In genomic region chr6:149153100-149153499, GRCh38 we compare ENCODE assay signal across 14 cellular contexts.
DNase-seq lines count a peak whose midpoint lies in the region; ATAC-seq and TF ChIP-seq lines count a peak whose summit lies in the region.
"Had no signal": no experiment of that assay in that cellular context is flagged by ENCODE, and none has a peak within 500 bp of the region (broad histone marks: within the 10 kb centered on the region; RNA-seq: fewer than 3 reads in every experiment).

No MANE protein-coding gene starts in this region.

- H3K27ac Mint-ChIP-seq in activated T-cell treated with anti-CD3 and anti-CD28 coated beads, Interleukin-2, amount 50 U/mL, for 72 hours: peak overlapping the region; percentile 95
- H3K27ac Mint-ChIP-seq in activated naive CD8-positive, alpha-beta T cell treated with anti-CD3 and anti-CD28 coated beads, Interleukin-2, amount 10 ng/mL, durations not matched to agents 7 days and 5 days: peak overlapping the region; percentile 89
- no peak overlapping the region for H3K27ac Mint-ChIP-seq in mesothelial cell of epicardium

- intact Hi-C loops in sciatic nerve (cut with DNase I): no loop called here

- TF ChIP-seq CTCF in NB4 (IDR thresholded peaks at IDR 0.05; ENCODE audit: low read depth, low read length): no peak
- no peak for TF ChIP-seq CTCF in mesothelial cell of epicardium (IDR thresholded peaks at IDR 0.05; ENCODE audit: unreplicated experiment)

- no peak overlapping the region for H3K4me3 ChIP-seq in NB4 (ENCODE audit: low read depth, low read length)
- H3K4me3 ChIP-seq: ovary had no signal

- POLR2A ChIA-PET in activated naive CD8-positive, alpha-beta T cell treated with anti-CD3 and anti-CD28 coated beads, Interleukin-2, amount 10 ng/mL, durations not matched to agents 7 days and 5 days (lab: Charles Lee): interaction anchor here (0.6 to 4.0 kb wide), 4 partner anchors 11 to 164 kb away, joined by 3 to 21 read pairs (median 4); partner anchors contain the start of gene TAB2

- peak overlapping the region; percentile 40 to 84 for H3K4me3 Mint-ChIP-seq in activated T-cell treated with anti-CD3 and anti-CD28 coated beads, Interleukin-2, amount 50 U/mL, for 72 hours
- peak overlapping the region; percentile 70 for H3K4me3 Mint-ChIP-seq in activated naive CD8-positive, alpha-beta T cell treated with anti-CD3 and anti-CD28 coated beads, Interleukin-2, amount 10 ng/mL, durations not matched to agents 7 days and 5 days
- H3K4me3 Mint-ChIP-seq in mesothelial cell of epicardium: no peak overlapping the region

- ATAC-seq in activated T-cell treated with anti-CD3 and anti-CD28 coated beads, Interleukin-2, amount 50 U/mL, for 72 hours (replicated peaks in 1 of 2): no peak
- ATAC-seq in activated naive CD8-positive, alpha-beta T cell treated with anti-CD3 and anti-CD28 coated beads, Interleukin-2, amount 10 ng/mL, durations not matched to agents 7 days and 5 days (ENCODE audit: low read depth): no peak
- ATAC-seq in sciatic nerve: peak; percentile 83
- ATAC-seq in HG03565 (IDR thresholded peaks at IDR 0.05; ENCODE audit: unreplicated experiment): no peak
- ATAC-seq: PC-3 had no signal

- H3K36me3 Mint-ChIP-seq in activated T-cell treated with anti-CD3 and anti-CD28 coated beads, Interleukin-2, amount 50 U/mL, for 72 hours (ENCODE audit: insufficient read depth in 2 of 2): peaks cover 26 to 27% of the 10 kb centered on the region in 2 donors
- H3K36me3 Mint-ChIP-seq in activated naive CD8-positive, alpha-beta T cell treated with anti-CD3 and anti-CD28 coated beads, Interleukin-2, amount 10 ng/mL, durations not matched to agents 7 days and 5 days: peaks cover 67% of the 10 kb centered on the region
- no peaks in the 10 kb centered on the region for H3K36me3 Mint-ChIP-seq in mesothelial cell of epicardium

- TF ChIP-seq POLR2A in NB4 (IDR thresholded peaks at IDR 0.05; ENCODE audit: extremely low read depth, insufficient read length): no peak

- H3K4me1 Mint-ChIP-seq in activated T-cell treated with anti-CD3 and anti-CD28 coated beads, Interleukin-2, amount 50 U/mL, for 72 hours (ENCODE audit: low read depth): peaks cover 68% of the 10 kb centered on the region
- H3K4me1 Mint-ChIP-seq in activated naive CD8-positive, alpha-beta T cell treated with anti-CD3 and anti-CD28 coated beads, Interleukin-2, amount 10 ng/mL, durations not matched to agents 7 days and 5 days: peaks cover 53% of the 10 kb centered on the region
- peaks cover 4% of the 10 kb centered on the region for H3K4me1 Mint-ChIP-seq in mesothelial cell of epicardium

- no peak for DNase-seq in activated T-cell treated with anti-CD3 and anti-CD28 coated beads, Interleukin-2, amount 50 U/mL, for 72 hours
- no peak for DNase-seq in activated T-cell treated with anti-CD3 and anti-CD28 coated beads, Interleukin-2, amount 50 U/mL, for 48 hours
- DNase-seq in NB4 (ENCODE audit: low read depth) (peak; percentile 33), sciatic nerve (ENCODE audit: low spot score) (no peak), occipital lobe (lab: John Stamatoyannopoulos, UW) (no peak), mesothelial cell of epicardium (ENCODE audit: low spot score in 2 of 2, unreplicated experiment in 2 of 2) (no peak)
- DNase-seq in activated naive CD8-positive, alpha-beta T cell treated with anti-CD3 and anti-CD28 coated beads, Interleukin-2, amount 10 ng/mL, durations not matched to agents 7 days and 5 days: no peak
- DNase-seq: activated gamma-delta T cell, foreskin fibroblast, NCI-H1092 treated with DMSO at 0.1 percent for 48 hours, NCI-H226, ovary, PC-3 had no signal

- no peaks in the 10 kb centered on the region for H3K27me3 Mint-ChIP-seq in activated T-cell treated with anti-CD3 and anti-CD28 coated beads, Interleukin-2, amount 50 U/mL, for 72 hours (ENCODE audit: low read depth)
- no peaks in the 10 kb centered on the region for H3K27me3 Mint-ChIP-seq in activated naive CD8-positive, alpha-beta T cell treated with anti-CD3 and anti-CD28 coated beads, Interleukin-2, amount 10 ng/mL, durations not matched to agents 7 days and 5 days
- peaks cover 27% of the 10 kb centered on the region for H3K27me3 Mint-ChIP-seq in mesothelial cell of epicardium (ENCODE audit: low read depth)

- H3K9me3 Mint-ChIP-seq in activated T-cell treated with anti-CD3 and anti-CD28 coated beads, Interleukin-2, amount 50 U/mL, for 72 hours: peaks cover 9 to 13% of the 10 kb centered on the region in 2 donors
- peaks cover 28% of the 10 kb centered on the region for H3K9me3 Mint-ChIP-seq in activated naive CD8-positive, alpha-beta T cell treated with anti-CD3 and anti-CD28 coated beads, Interleukin-2, amount 10 ng/mL, durations not matched to agents 7 days and 5 days
- H3K9me3 Mint-ChIP-seq in mesothelial cell of epicardium: peaks cover 8% of the 10 kb centered on the region
